In the genomic region with DNA sequence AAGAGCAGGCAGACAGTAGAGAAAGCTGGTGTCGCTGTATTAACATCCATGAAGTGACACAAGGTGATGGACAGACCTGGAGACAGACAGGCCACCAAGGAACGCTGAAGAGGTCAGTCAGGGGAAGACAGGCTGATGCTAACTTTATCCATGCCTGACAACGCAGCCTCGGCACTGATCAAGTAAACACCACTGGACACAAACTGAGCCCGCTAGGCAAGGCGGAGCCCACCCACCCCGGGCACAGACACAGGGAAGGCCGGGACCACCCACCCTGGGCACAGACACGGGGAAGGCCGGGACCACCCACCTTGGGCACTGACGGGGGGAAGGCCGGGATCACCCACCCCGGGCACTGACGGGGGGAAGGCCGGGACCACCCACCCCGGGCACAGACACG, we compare ENCODE assay signal across 30 cellular contexts. TPM values are rescaled to one million over a fixed set of nuclear protein-coding genes. Genes with fewer than 3 reads are reported as not detected.
A peak's percentile ranks its signal among the peaks of the same experiment; 100 is the strongest.
DNase-seq lines count a peak whose midpoint lies in the region; ATAC-seq, FAIRE-seq and TF ChIP-seq lines count a peak whose summit lies in the region.
"Had no signal": no experiment of that assay in that cellular context is flagged by ENCODE, and none has a peak within 500 bp of the region (broad histone marks: within the 10 kb centered on the region; RNA-seq: fewer than 3 reads in every experiment).

No MANE protein-coding gene starts in this region.

- H4K8ac ChIP-seq in H1 (ENCODE audit: extremely low read depth, insufficient read depth, low read length) = peak overlapping the region; percentile 84; the same call in 1 of the 2 replicates
- no peak overlapping the region for H4K8ac ChIP-seq in mesenchymal stem cell (ENCODE audit: low read length)

- peaks cover 6% of the 10 kb centered on the region for H3K36me3 Mint-ChIP-seq in activated T-cell treated with anti-CD3 and anti-CD28 coated beads, Interleukin-2, amount 50 U/mL, for 24 hours (ENCODE audit: low read depth)
- H3K36me3 Mint-ChIP-seq in activated CD8-positive, alpha-beta T cell treated with anti-CD3 and anti-CD28 coated beads for 36 hours (ENCODE audit: low read depth) = peaks cover 20% of the 10 kb centered on the region
- H3K36me3 Mint-ChIP-seq: activated CD4-positive, alpha-beta memory T cell treated with anti-CD3 and anti-CD28 coated beads for 36 hours had no signal

- no peak overlapping the region for H2BK120ac ChIP-seq in H1 (replicated peaks; ENCODE audit: low read depth, low read length)
- H2BK120ac ChIP-seq in mesenchymal stem cell (ENCODE audit: low read depth, low read length) = no peak overlapping the region

- no peaks in the 10 kb centered on the region for H4K20me1 ChIP-seq in OCI-LY1 (ENCODE audit: insufficient read depth, low read length)
- peaks cover 31% of the 10 kb centered on the region in 2 experiments for H4K20me1 ChIP-seq in H1 (replicated peaks in 1 of 2; ENCODE audit: control insufficient read depth in 1 of 2, insufficient read depth in 2 of 2, low read length in 2 of 2)

- H3F3A ChIP-seq in OCI-LY1 (ENCODE audit: insufficient read depth, low read length) = no peaks in the 10 kb centered on the region

- POLR2A ChIA-PET in H1 (lab: Charles Lee; ENCODE audit: partially characterized antibody) = no interaction called here
- POLR2A ChIA-PET in activated CD8-positive, alpha-beta T cell treated with anti-CD3 and anti-CD28 coated beads for 36 hours (lab: Charles Lee) = no interaction called here

- peak overlapping the region; percentile 41; the same call in 1 of the 2 replicates for H2AK5ac ChIP-seq in H1 (ENCODE audit: low read depth, low read length)
- no peak overlapping the region for H2AK5ac ChIP-seq in mesenchymal stem cell (ENCODE audit: low read length, severe bottlenecking)

- TF ChIP-seq CTCF in OCI-LY1 (IDR thresholded peaks at IDR 0.05; ENCODE audit: low read length) (no peak), H1 (IDR thresholded peaks at IDR 0.05; ENCODE audit: control extremely low read depth in 1 of 3, insufficient read depth in 1 of 3, low read depth in 1 of 3, low read length in 3 of 3) (no peak)
- TF ChIP-seq CTCF in activated CD8-positive, alpha-beta T cell treated with anti-CD3 and anti-CD28 coated beads for 36 hours (IDR thresholded peaks at IDR 0.05) = no peak

- H3K9me3 ChIP-seq in OCI-LY1 (ENCODE audit: low read length) (no peaks in the 10 kb centered on the region), H1 (ENCODE audit: insufficient read depth in 2 of 2, low read depth in 1 of 2, low read length in 1 of 2) (no peaks in the 10 kb centered on the region), mesenchymal stem cell (ENCODE audit: control insufficient read depth, low read length) (no peaks in the 10 kb centered on the region)

- CTCF ChIA-PET in H1 (lab: Charles Lee; ENCODE audit: partially characterized antibody) = no interaction called here
- CTCF ChIA-PET in activated CD8-positive, alpha-beta T cell treated with anti-CD3 and anti-CD28 coated beads for 36 hours (lab: Charles Lee) = no interaction called here

- no peak overlapping the region for H3K4me3 Mint-ChIP-seq in activated T-cell treated with anti-CD3 and anti-CD28 coated beads, Interleukin-2, amount 50 U/mL, for 24 hours
- no peak overlapping the region for H3K4me3 Mint-ChIP-seq in activated CD8-positive, alpha-beta T cell treated with anti-CD3 and anti-CD28 coated beads for 36 hours
- H3K4me3 Mint-ChIP-seq: activated CD4-positive, alpha-beta memory T cell treated with anti-CD3 and anti-CD28 coated beads for 36 hours; activated naive CD4-positive, alpha-beta T cell treated with anti-CD3 and anti-CD28 coated beads, Interleukin-2, amount 10 ng/mL, durations not matched to agents 7 days and 5 days; activated T-helper 17 cell treated with anti-CD3 and anti-CD28 coated beads, Interleukin-2, amount 50 U/mL, for 72 hours; memory B cell; stimulated activated memory B cell treated with anti-CD40 and anti-IgM and Interleukin-4, amounts not matched to agents 10 μg/mL and 1 μg/mL and 100 μg/mL, for 72 hours; T-helper 1 cell treated with Interleukin-12 subunit alpha and Interleukin-12 subunit beta and Interleukin-4 antibody, amounts not matched to agents 30 μg/mL and 1 μg/mL, for 36 hours had no signal

- H3K27ac ChIP-seq in OCI-LY1 (ENCODE audit: low read depth, low read length, poor library complexity, severe bottlenecking) = peak overlapping the region; percentile 97
- peak overlapping the region; percentile 67 for H3K27ac ChIP-seq in H1 (ENCODE audit: low read depth, low read length)
- H3K27ac ChIP-seq in mesenchymal stem cell (ENCODE audit: low read length, poor library complexity, severe bottlenecking) = no peak overlapping the region
- H3K27ac ChIP-seq: C4-2B, epithelial cell of prostate, neutrophil had no signal

- no peak for TF ChIP-seq EP300 in H1 (IDR thresholded peaks at IDR 0.05; ENCODE audit: borderline replicate concordance in 1 of 2, low read depth in 2 of 2, low read length in 2 of 2)

- H3K79me1 ChIP-seq in H1 (ENCODE audit: low read depth, low read length) = peaks cover 41% of the 10 kb centered on the region
- peaks cover 52% of the 10 kb centered on the region for H3K79me1 ChIP-seq in mesenchymal stem cell (replicated peaks; ENCODE audit: low read length, poor library complexity, severe bottlenecking)

- H3K18ac ChIP-seq in H1 (ENCODE audit: extremely low read depth, low read length) (peak overlapping the region; percentile 9), mesenchymal stem cell (ENCODE audit: low read depth in 1 of 2, low read length in 2 of 2) (no peak overlapping the region)

- H2BK15ac ChIP-seq in H1 (ENCODE audit: low read length) = no peak overlapping the region
- H2BK15ac ChIP-seq in mesenchymal stem cell (ENCODE audit: low read depth, poor library complexity, severe bottlenecking) = peak overlapping the region; percentile 36

- no peak overlapping the region for H4K5ac ChIP-seq in H1 (ENCODE audit: insufficient read length, low read depth, low read length)

- H3K79me2 ChIP-seq in OCI-LY1 (ENCODE audit: insufficient read depth, low read length) (peaks cover 27% of the 10 kb centered on the region), H1 (ENCODE audit: control insufficient read depth in 1 of 2, insufficient read depth in 2 of 2, low read length in 2 of 2) (peaks cover 0 to 70% of the 10 kb centered on the region in 2 experiments; a peak in 3 of 4 replicates)

- no peak overlapping the region for H2AFZ ChIP-seq in OCI-LY1 (ENCODE audit: low read length)
- H2AFZ ChIP-seq in H1 (ENCODE audit: low read length) = no peak overlapping the region
- H2AFZ ChIP-seq in mesenchymal stem cell (ENCODE audit: low read depth, low read length) = no peak overlapping the region

- ATAC-seq in activated CD8-positive, alpha-beta T cell treated with anti-CD3 and anti-CD28 coated beads for 36 hours = no peak
- ATAC-seq in HG03095 (IDR thresholded peaks at IDR 0.05; ENCODE audit: unreplicated experiment) = no peak
- ATAC-seq: activated T-helper 17 cell treated with anti-CD3 and anti-CD28 coated beads, Interleukin-2, amount 50 U/mL, for 72 hours; stimulated activated memory B cell treated with anti-CD40 and anti-IgM and Interleukin-4, amounts not matched to agents 10 μg/mL and 1 μg/mL and 100 μg/mL, for 72 hours had no signal

- H3K9ac ChIP-seq in OCI-LY1 (ENCODE audit: low read length) (no peak overlapping the region; the same call in 1 of the 2 replicates), H1 (replicated peaks in 1 of 4; ENCODE audit: extremely low read depth in 1 of 4, low read depth in 3 of 4, low read length in 3 of 4) (no peak overlapping the region), mesenchymal stem cell (ENCODE audit: low read length) (no peak overlapping the region)

- H2BK20ac ChIP-seq in H1 (ENCODE audit: low read length) = peak overlapping the region; percentile 66; the same call in 1 of the 2 replicates

- H3K4me2 ChIP-seq in OCI-LY1 (ENCODE audit: low read length) (no peak overlapping the region), H1 (ENCODE audit: insufficient read depth in 1 of 2, low read depth in 2 of 2, low read length in 2 of 2) (no peak overlapping the region), mesenchymal stem cell (ENCODE audit: low read length, poor library complexity, severe bottlenecking) (no peak overlapping the region)

- no peak overlapping the region for H3K56ac ChIP-seq in H1 (replicated peaks; ENCODE audit: insufficient read length, low read depth, low read length)

- H3K27me3 Mint-ChIP-seq in activated T-cell treated with anti-CD3 and anti-CD28 coated beads, Interleukin-2, amount 50 U/mL, for 24 hours = peaks cover 23% of the 10 kb centered on the region
- peaks cover 15% of the 10 kb centered on the region for H3K27me3 Mint-ChIP-seq in activated CD8-positive, alpha-beta T cell treated with anti-CD3 and anti-CD28 coated beads for 36 hours

- H3K4me3 ChIP-seq in OCI-LY1 (ENCODE audit: low read depth, low read length, poor library complexity, severe bottlenecking) = no peak overlapping the region
- no peak overlapping the region for H3K4me3 ChIP-seq in H1 (ENCODE audit: extremely low read depth in 1 of 4, insufficient read depth in 2 of 4, low read depth in 3 of 4, low read length in 4 of 4)
- H3K4me3 ChIP-seq in mesenchymal stem cell (ENCODE audit: insufficient read depth in 1 of 2, low read depth in 1 of 2, low read length in 2 of 2) = no peak overlapping the region

- no peak overlapping the region for H3K23ac ChIP-seq in H1 (ENCODE audit: insufficient read length)
- H3K23ac ChIP-seq in mesenchymal stem cell (ENCODE audit: low read length in 2 of 2) = no peak overlapping the region

- DNase-seq in H1 (ENCODE audit: low read depth in 1 of 2, low spot score in 2 of 2) (no peak), mesenchymal stem cell (no peak), NK-92 (lab: John Stamatoyannopoulos, UW; ENCODE audit: unreplicated experiment) (no peak)
- no peak for DNase-seq in activated T-cell treated with anti-CD3 and anti-CD28 coated beads, Interleukin-2, amount 50 U/mL, for 24 hours
- no peak for DNase-seq in activated CD8-positive, alpha-beta T cell treated with anti-CD3 and anti-CD28 coated beads for 36 hours
- DNase-seq: activated CD4-positive, alpha-beta memory T cell treated with anti-CD3 and anti-CD28 coated beads for 36 hours; activated CD8-positive, alpha-beta memory T cell treated with anti-CD3 and anti-CD28 coated beads, Interleukin-2, amount 50 U/mL, for 48 hours; activated naive CD4-positive, alpha-beta T cell treated with anti-CD3 and anti-CD28 coated beads, Interleukin-2, amount 10 ng/mL, durations not matched to agents 7 days and 5 days; Calu3; DMS79 treated with DMSO at 0.1 percent for 48 hours; effector CD4-positive, alpha-beta T cell; GF-D8; KBM-7; NCI-H1092 treated with DMSO at 0.1 percent for 48 hours; NCI-H187; NCI-H82; RPMI8226; stimulated activated CD4-positive, alpha-beta T cell treated with anti-CD3 and anti-CD28 coated beads, Interleukin-15, amount 100 ng/mL, for 24 hours had no signal

- peaks cover 27% of the 10 kb centered on the region for H3K36me3 ChIP-seq in OCI-LY1 (ENCODE audit: insufficient read depth, low read length)
- H3K36me3 ChIP-seq in H1 (ENCODE audit: control insufficient read depth in 2 of 4, insufficient read depth in 4 of 4, low read length in 3 of 4) = no peaks in the 10 kb centered on the region
- H3K36me3 ChIP-seq in mesenchymal stem cell (ENCODE audit: control insufficient read depth in 1 of 2, insufficient read depth in 2 of 2, low read depth in 1 of 2, low read length in 2 of 2) = peaks cover 0 to 23% of the 10 kb centered on the region in 2 experiments
- H3K36me3 ChIP-seq: neutrophil had no signal

- no peak for FAIRE-seq in H1 (lab: Jason Lieb, UNC)
- FAIRE-seq: colon, HTR-8/SVneo had no signal

- peak overlapping the region; percentile 40; the same call in 1 of the 2 replicates for H2BK12ac ChIP-seq in H1 (ENCODE audit: low read depth, low read length)
- no peak overlapping the region for H2BK12ac ChIP-seq in mesenchymal stem cell (ENCODE audit: low read length in 2 of 2)

- peaks cover 20% of the 10 kb centered on the region for H3K4me1 Mint-ChIP-seq in activated T-cell treated with anti-CD3 and anti-CD28 coated beads, Interleukin-2, amount 50 U/mL, for 24 hours (ENCODE audit: low read depth)
- H3K4me1 Mint-ChIP-seq in activated CD8-positive, alpha-beta T cell treated with anti-CD3 and anti-CD28 coated beads for 36 hours (ENCODE audit: low read depth) = peaks cover 21% of the 10 kb centered on the region

- H3K4me1 ChIP-seq in OCI-LY1 (ENCODE audit: insufficient read depth, low read length, severe bottlenecking) (peaks cover 52% of the 10 kb centered on the region), H1 (replicated peaks in 1 of 4; ENCODE audit: control insufficient read depth in 3 of 4, insufficient read depth in 4 of 4, low read length in 3 of 4) (peaks cover 0 to 23% (median 12%) of the 10 kb centered on the region in 4 experiments; a peak in 6 of 7 replicates), mesenchymal stem cell (ENCODE audit: control insufficient read depth, insufficient read depth, low read depth, low read length) (peaks cover 17% of the 10 kb centered on the region)

- H3K14ac ChIP-seq in H1 (ENCODE audit: insufficient read length) (no peak overlapping the region), mesenchymal stem cell (ENCODE audit: low read length in 2 of 2) (no peak overlapping the region)

- H3K23me2 ChIP-seq in H1 (ENCODE audit: low read depth, low read length) = no peaks in the 10 kb centered on the region

- H3K27me3 ChIP-seq in OCI-LY1 (ENCODE audit: insufficient read depth, low read length) (no peaks in the 10 kb centered on the region), H1 (replicated peaks in 1 of 4; ENCODE audit: control insufficient read depth in 3 of 4, extremely low read depth in 1 of 4, insufficient read depth in 3 of 4, low read length in 3 of 4) (peaks cover 0 to 5% (median under 1%) of the 10 kb centered on the region in 4 experiments; a peak in 1 of 7 replicates), mesenchymal stem cell (ENCODE audit: control insufficient read depth in 1 of 2, insufficient read depth in 1 of 2, low read length in 2 of 2) (peaks cover 16 to 25% of the 10 kb centered on the region in 2 experiments)

- H3K9me2 ChIP-seq in OCI-LY1 (ENCODE audit: low read depth, low read length) = no peaks in the 10 kb centered on the region

- H2BK5ac ChIP-seq in H1 (ENCODE audit: low read depth, low read length) = peak overlapping the region; percentile 71
- H2BK5ac ChIP-seq in mesenchymal stem cell (ENCODE audit: low read depth, low read length, poor library complexity, severe bottlenecking) = no peak overlapping the region

- no peak for TF ChIP-seq POLR2A in H1 (IDR thresholded peaks at IDR 0.05; ENCODE audit: control extremely low read depth in 1 of 2, low read depth in 2 of 2, low read length in 2 of 2)

- intact Hi-C loops in activated CD8-positive, alpha-beta T cell treated with anti-CD3 and anti-CD28 coated beads for 36 hours (cut with micrococcal nuclease) = no loop called here

- no peaks in the 10 kb centered on the region for H3K9me3 Mint-ChIP-seq in activated T-cell treated with anti-CD3 and anti-CD28 coated beads, Interleukin-2, amount 50 U/mL, for 24 hours
- no peaks in the 10 kb centered on the region for H3K9me3 Mint-ChIP-seq in activated CD8-positive, alpha-beta T cell treated with anti-CD3 and anti-CD28 coated beads for 36 hours
- H3K9me3 Mint-ChIP-seq: activated CD4-positive, alpha-beta memory T cell treated with anti-CD3 and anti-CD28 coated beads for 36 hours; activated T-helper 17 cell treated with anti-CD3 and anti-CD28 coated beads, Interleukin-2, amount 50 U/mL, for 72 hours; memory B cell; type B pancreatic cell had no signal

- no peak overlapping the region for H4K91ac ChIP-seq in H1 (replicated peaks; ENCODE audit: insufficient read length, low read length)
- H4K91ac ChIP-seq in mesenchymal stem cell (ENCODE audit: low read length) = no peak overlapping the region

- 90% methylated on average over 12 of the region's 17 CpGs; no CpG with 5 or more reads in 1 of the 2 experiments for WGBS in H1 (ENCODE audit: extremely low coverage in 1 of 2, insufficient coverage in 1 of 2, insufficient read length in 1 of 2, insufficient replicate concordance in 2 of 2, low coverage in 1 of 2, low lambda C conversion rate in 2 of 2, missing lambda C conversion rate in 1 of 2), 2 experiments
- 93% methylated on average over 15 of the region's 17 CpGs for WGBS in mesenchymal stem cell

- peak overlapping the region; percentile 21 for H3K4ac ChIP-seq in H1 (replicated peaks; ENCODE audit: insufficient read length, low read depth, low read length)
- no peak overlapping the region for H3K4ac ChIP-seq in mesenchymal stem cell (ENCODE audit: low read depth in 1 of 2, low read length in 2 of 2)

- H3K27ac Mint-ChIP-seq in activated T-cell treated with anti-CD3 and anti-CD28 coated beads, Interleukin-2, amount 50 U/mL, for 24 hours = no peak overlapping the region
- H3K27ac Mint-ChIP-seq in activated CD8-positive, alpha-beta T cell treated with anti-CD3 and anti-CD28 coated beads for 36 hours = no peak overlapping the region
- H3K27ac Mint-ChIP-seq: activated CD4-positive, alpha-beta memory T cell treated with anti-CD3 and anti-CD28 coated beads for 36 hours; activated naive CD4-positive, alpha-beta T cell treated with anti-CD3 and anti-CD28 coated beads, Interleukin-2, amount 10 ng/mL, durations not matched to agents 7 days and 5 days; activated T-helper 17 cell treated with anti-CD3 and anti-CD28 coated beads, Interleukin-2, amount 50 U/mL, for 72 hours; memory B cell; stimulated activated memory B cell treated with anti-CD40 and anti-IgM and Interleukin-4, amounts not matched to agents 10 μg/mL and 1 μg/mL and 100 μg/mL, for 72 hours; T-helper 1 cell treated with Interleukin-12 subunit alpha and Interleukin-12 subunit beta and Interleukin-4 antibody, amounts not matched to agents 30 μg/mL and 1 μg/mL, for 36 hours; type B pancreatic cell had no signal

- no peak for TF ChIP-seq RAD21 in H1 (IDR thresholded peaks at IDR 0.05 in 1 of 2, conservative IDR thresholded peaks at IDR 0.05 in 1 of 2; ENCODE audit: low read depth in 2 of 2, low read length in 2 of 2)

RNA-seq across cellular contexts. Expression of a gene that starts 18.8 kb away (rescaled TPM):
- 84.3 and 86.7 TPM in 2 replicates for total RNA-seq in H1 (2021; fragmentation: NEBNext Ultra II Directional; extraction: Animal tissue kit (Norgen Biotek cat#: 25700))
- 47.6 and 80.1 TPM in 2 replicates for polyA plus RNA-seq in H1 (2011; rRNA removed)
- polyA plus RNA-seq in H1 (2011; cell fraction: cytosol; rRNA removed) = 74.0 TPM
- 265 TPM for polyA plus RNA-seq in H1 (2011; cell fraction: nucleus; rRNA removed)
- polyA plus RNA-seq in H1 (2012, experiment 1 of 2) = 46.6 to 79.9 TPM (median 73.3 TPM) in 4 replicates
- 48.0 TPM for polyA plus RNA-seq in H1 (2012, experiment 2 of 2)
- 41.6 TPM for polyA plus RNA-seq in H1 (2013, experiment 1 of 2)
- 37.4 TPM for polyA plus RNA-seq in H1 (2013, experiment 2 of 2)
- polyA minus RNA-seq in H1 (2011; rRNA and poly(A)+ RNA removed) = 39.1 and 49.9 TPM in 2 replicates
- polyA minus RNA-seq in H1 (2011; cell fraction: cytosol; rRNA and poly(A)+ RNA removed) = 56.4 TPM
- polyA minus RNA-seq in H1 (2011; cell fraction: nucleus; rRNA and poly(A)+ RNA removed) = 122 TPM
- polyA plus RNA-seq in mesenchymal stem cell (2013, experiment 1 of 2) = 6.5 TPM
- 6.4 TPM for polyA plus RNA-seq in mesenchymal stem cell (2013, experiment 2 of 2)
- 10 to 100 TPM; 44.9 to 45.7 TPM for total RNA-seq in activated CD8-positive, alpha-beta T cell treated with anti-CD3 and anti-CD28 coated beads for 36 hours

RNA-seq across cellular contexts. Expression of a gene that starts 49.3 kb away (rescaled TPM):
- total RNA-seq in H1 (2021; fragmentation: NEBNext Ultra II Directional; extraction: Animal tissue kit (Norgen Biotek cat#: 25700)) = 55.4 and 57.1 TPM in 2 replicates
- 33.9 and 59.0 TPM in 2 replicates for polyA plus RNA-seq in H1 (2011; rRNA removed)
- polyA plus RNA-seq in H1 (2011; cell fraction: cytosol; rRNA removed) = 56.3 TPM
- polyA plus RNA-seq in H1 (2011; cell fraction: nucleus; rRNA removed) = 61.5 TPM
- 26.6 to 55.2 TPM (median 54.8 TPM) in 4 replicates for polyA plus RNA-seq in H1 (2012, experiment 1 of 2)
- 40.7 TPM for polyA plus RNA-seq in H1 (2012, experiment 2 of 2)
- polyA plus RNA-seq in H1 (2013, experiment 1 of 2) = 35.4 TPM
- polyA plus RNA-seq in H1 (2013, experiment 2 of 2) = 32.3 TPM
- polyA minus RNA-seq in H1 (2011; rRNA and poly(A)+ RNA removed) = 17.9 and 18.5 TPM in 2 replicates
- 23.8 TPM for polyA minus RNA-seq in H1 (2011; cell fraction: cytosol; rRNA and poly(A)+ RNA removed)
- polyA minus RNA-seq in H1 (2011; cell fraction: nucleus; rRNA and poly(A)+ RNA removed) = 18.8 TPM
- 29.7 TPM for polyA plus RNA-seq in mesenchymal stem cell (2013, experiment 1 of 2)
- polyA plus RNA-seq in mesenchymal stem cell (2013, experiment 2 of 2) = 29.8 TPM
- 10 to 100 TPM; 68.0 to 68.3 TPM for total RNA-seq in activated CD8-positive, alpha-beta T cell treated with anti-CD3 and anti-CD28 coated beads for 36 hours
